ENCODE assay signal across 12 cellular contexts in the genomic region with DNA sequence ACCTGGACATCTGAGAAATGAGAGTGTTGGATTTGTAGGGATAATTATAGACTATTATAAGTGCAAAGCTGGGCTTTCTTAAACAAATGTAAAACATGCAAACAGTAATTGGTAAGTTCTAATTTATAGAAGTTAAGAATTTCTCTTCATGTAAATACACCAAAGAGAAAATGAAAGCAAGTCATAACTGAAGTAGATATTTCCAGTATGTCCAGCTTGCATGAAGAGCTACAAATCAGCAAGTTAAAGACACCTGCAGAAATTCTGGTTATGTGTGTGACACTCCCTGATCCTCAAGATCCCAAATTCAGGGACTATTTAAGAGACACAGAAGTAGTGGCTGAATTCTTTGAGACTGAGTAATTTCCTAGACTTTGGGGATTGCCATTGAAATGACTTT.
A peak's percentile ranks its signal among the peaks of the same experiment; 100 is the strongest.
DNase-seq lines count a peak whose midpoint lies in the region; ATAC-seq and TF ChIP-seq lines count a peak whose summit lies in the region.
"Had no signal": no experiment of that assay in that cellular context is flagged by ENCODE, and none has a peak within 500 bp of the region (broad histone marks: within the 10 kb centered on the region; RNA-seq: fewer than 3 reads in every experiment).

No MANE protein-coding gene starts in this region.

- DNase-seq in activated B cell treated with CpG ODN at 0.5 μM for 24 hours = no peak
- DNase-seq in NCI-H2227 treated with DMSO at 0.1 percent for 48 hours (lab: John Stamatoyannopoulos, UW) = no peak
- DNase-seq in activated gamma-delta T cell (lab: John Stamatoyannopoulos, UW) = no peak
- DNase-seq in GM20000 (ENCODE audit: low spot score) = no peak
- DNase-seq: activated CD8-positive, alpha-beta T cell treated with anti-CD3 and anti-CD28 coated beads for 36 hours; activated naive CD4-positive, alpha-beta T cell treated with anti-CD3 and anti-CD28 coated beads, Interleukin-2, amount 50 U/mL, for 16 hours; CD4-positive, alpha-beta T cell; central memory CD4-positive, alpha-beta T cell had no signal

- ATAC-seq in GM18873 (IDR thresholded peaks at IDR 0.05; ENCODE audit: low FRiP score, unreplicated experiment) = peak; percentile 59
- ATAC-seq in GM21737 (IDR thresholded peaks at IDR 0.05; ENCODE audit: unreplicated experiment) = peak; percentile 53
- ATAC-seq in HG03108 (IDR thresholded peaks at IDR 0.05; ENCODE audit: unreplicated experiment) = peak; percentile 54
- no peak for ATAC-seq in activated B cell treated with CpG ODN at 0.5 μM for 24 hours (ENCODE audit: low read depth)
- ATAC-seq: activated CD8-positive, alpha-beta T cell treated with anti-CD3 and anti-CD28 coated beads for 36 hours; sciatic nerve had no signal

- POLR2A ChIA-PET in activated B cell treated with CpG ODN at 0.5 μM for 24 hours (lab: Charles Lee) = interaction anchor here (1.0 to 1.2 kb wide), 2 partner anchors 46 to 309 kb away, joined by 3 to 4 read pairs; partner anchors contain the start of gene TLE4

- peaks cover 76% of the 10 kb centered on the region for H3K4me1 Mint-ChIP-seq in activated B cell treated with CpG ODN at 0.5 μM for 24 hours

- intact Hi-C loops in activated B cell treated with CpG ODN at 0.5 μM for 24 hours (cut with micrococcal nuclease) = no loop called here

- no peak for TF ChIP-seq CTCF in activated B cell treated with CpG ODN at 0.5 μM for 24 hours (IDR thresholded peaks at IDR 0.05)
- no peak for TF ChIP-seq CTCF in GM20000 (IDR thresholded peaks at IDR 0.05; ENCODE audit: extremely low read depth, missing control alignments)

- H3K27ac Mint-ChIP-seq in activated B cell treated with CpG ODN at 0.5 μM for 24 hours = no peak overlapping the region
- H3K27ac Mint-ChIP-seq: activated CD8-positive, alpha-beta T cell treated with anti-CD3 and anti-CD28 coated beads for 36 hours; CD4-positive, alpha-beta T cell had no signal

- peak overlapping the region; percentile 46 for H3K4me3 Mint-ChIP-seq in activated B cell treated with CpG ODN at 0.5 μM for 24 hours
- H3K4me3 Mint-ChIP-seq: activated CD8-positive, alpha-beta T cell treated with anti-CD3 and anti-CD28 coated beads for 36 hours; CD4-positive, alpha-beta T cell had no signal

- no peaks in the 10 kb centered on the region for H3K9me3 Mint-ChIP-seq in activated B cell treated with CpG ODN at 0.5 μM for 24 hours
- H3K9me3 Mint-ChIP-seq: activated CD8-positive, alpha-beta T cell treated with anti-CD3 and anti-CD28 coated beads for 36 hours; CD4-positive, alpha-beta T cell had no signal

- CTCF ChIA-PET in activated B cell treated with CpG ODN at 0.5 μM for 24 hours (lab: Charles Lee) = interaction anchor here (0.8 kb wide), 1 partner anchor 284 kb away, joined by 3 read pairs; no protein-coding TSS in a partner anchor

- no peaks in the 10 kb centered on the region for H3K27me3 Mint-ChIP-seq in activated B cell treated with CpG ODN at 0.5 μM for 24 hours
- H3K27me3 Mint-ChIP-seq: activated CD8-positive, alpha-beta T cell treated with anti-CD3 and anti-CD28 coated beads for 36 hours; CD4-positive, alpha-beta T cell had no signal

- H3K36me3 Mint-ChIP-seq in activated B cell treated with CpG ODN at 0.5 μM for 24 hours (ENCODE audit: low read depth) = no peaks in the 10 kb centered on the region
